24 cellular contexts compared by ENCODE assay signal in genomic region chr9:136510561-136510960, GRCh38. TPM values are rescaled to one million over a fixed set of nuclear protein-coding genes. Genes with fewer than 3 reads are reported as not detected.
A peak's percentile ranks its signal among the peaks of the same experiment; 100 is the strongest.
DNase-seq lines count a peak whose midpoint lies in the region; TF ChIP-seq lines count a peak whose summit lies in the region.
"Had no signal": no experiment of that assay in that cellular context is flagged by ENCODE, and none has a peak within 500 bp of the region (broad histone marks: within the 10 kb centered on the region; RNA-seq: fewer than 3 reads in every experiment).

No MANE protein-coding gene starts in this region.

- DNase-seq in NK-92 (lab: John Stamatoyannopoulos, UW; ENCODE audit: unreplicated experiment) (no peak), posterior vena cava (ENCODE audit: low spot score) (no peak), putamen (ENCODE audit: low spot score) (no peak)
- DNase-seq: activated CD4-positive, alpha-beta T cell treated with anti-CD3 and anti-CD28 coated beads for 4 hours; activated CD8-positive, alpha-beta memory T cell treated with anti-CD3 and anti-CD28 coated beads for 24 hours; activated gamma-delta T cell treated with Interleukin-2 at 50 U/mL for 16 hours; activated naive CD8-positive, alpha-beta T cell treated with anti-CD3 and anti-CD28 coated beads, Interleukin-2, amount 50 U/mL, for 24 hours; body of pancreas; C1 segment of cervical spinal cord; COR-L47; DMS53; foreskin keratinocyte; mammary epithelial cell; MV-4-11; NCI-H146; NCI-H526; ovary; PC-9; SHP77 treated with DMSO at 0.1 percent for 48 hours had no signal

- H3K4me1 ChIP-seq in duodenal mucosa (ENCODE audit: control insufficient read depth in 1 of 2, insufficient read depth in 2 of 2, low read length in 2 of 2) (no peaks in the 10 kb centered on the region), parathyroid adenoma (no peaks in the 10 kb centered on the region)
- H3K4me1 ChIP-seq: body of pancreas, foreskin keratinocyte had no signal

- no peaks in the 10 kb centered on the region for H3K27me3 ChIP-seq in duodenal mucosa (ENCODE audit: control insufficient read depth in 1 of 2, insufficient read depth in 2 of 2, low read length in 2 of 2)
- H3K27me3 ChIP-seq in parathyroid adenoma (ENCODE audit: control insufficient read depth, insufficient read depth, low read length), result no peaks in the 10 kb centered on the region
- H3K27me3 ChIP-seq: body of pancreas, foreskin keratinocyte, ovary had no signal

- H3K79me2 ChIP-seq in parathyroid adenoma, result no peaks in the 10 kb centered on the region

- H3K27ac ChIP-seq in angular gyrus (ENCODE audit: low read depth, low read length), result peak overlapping the region; percentile 90
- peak overlapping the region; percentile 3 for H3K27ac ChIP-seq in duodenal mucosa (ENCODE audit: low read depth, low read length)
- H3K27ac ChIP-seq in parathyroid adenoma, result peak overlapping the region; percentile 7
- peak overlapping the region; percentile 93 for H3K27ac ChIP-seq in temporal lobe (ENCODE audit: low read depth, low read length)
- H3K27ac ChIP-seq: foreskin keratinocyte, ovary, PC-9, VCaP had no signal

- no peak overlapping the region for H3K4me2 ChIP-seq in parathyroid adenoma (ENCODE audit: low read length)
- H3K4me2 ChIP-seq: PC-9 had no signal

- H3K36me3 ChIP-seq in duodenal mucosa (ENCODE audit: control insufficient read depth in 1 of 2, insufficient read depth in 2 of 2, low read length in 2 of 2) (peaks cover 36 to 93% of the 10 kb centered on the region in 2 donors), parathyroid adenoma (ENCODE audit: control insufficient read depth, insufficient read depth, low read length) (no peaks in the 10 kb centered on the region)
- H3K36me3 ChIP-seq: ovary had no signal

- intact Hi-C loops in posterior vena cava (cut with DNase I), result loop anchor here in 1 of 2 donors (5.0 kb wide), 1 partner anchor 353 kb away; no protein-coding TSS in a partner anchor

- H2AFZ ChIP-seq in parathyroid adenoma, result no peak overlapping the region
- H2AFZ ChIP-seq: PC-9 had no signal

- H3K9me3 ChIP-seq in duodenal mucosa (ENCODE audit: control insufficient read depth in 1 of 2, low read length in 2 of 2), result no peaks in the 10 kb centered on the region
- H3K9me3 ChIP-seq in parathyroid adenoma (ENCODE audit: control insufficient read depth, low read length), result no peaks in the 10 kb centered on the region
- H3K9me3 ChIP-seq: body of pancreas, ovary had no signal

- H3K4me3 ChIP-seq in duodenal mucosa (ENCODE audit: low read depth in 1 of 2, low read length in 2 of 2) (no peak overlapping the region), parathyroid adenoma (ENCODE audit: low read depth, low read length) (no peak overlapping the region)
- H3K4me3 ChIP-seq: body of pancreas, ovary, PC-9 had no signal

- TF ChIP-seq CTCF in parathyroid adenoma (IDR thresholded peaks at IDR 0.05), result no peak

- H3K9ac ChIP-seq in duodenal mucosa (ENCODE audit: low read depth in 1 of 2, low read length in 2 of 2) (no peak overlapping the region), parathyroid adenoma (no peak overlapping the region)

RNA-seq across cellular contexts. Expression of gene SEC16A, which starts 27.7 kb away (rescaled TPM):
- 20.7 TPM for total RNA-seq in temporal lobe
- total RNA-seq in posterior vena cava, result 10 to 100 TPM; 42.2 to 47.9 TPM

RNA-seq across cellular contexts. Expression of gene NOTCH1, which starts 35.3 kb away (rescaled TPM):
- total RNA-seq in temporal lobe, result 29.0 TPM
- 10 to 100 TPM; 35.5 to 40.4 TPM for total RNA-seq in posterior vena cava

Comparison
In these comparisons a context has a peak if more than half of its experiments do, and no peak if none do; other contexts are left out.
1. H3K27ac ChIP-seq: peak in every context shown above with its lines; median percentile 93 in temporal lobe; 90 in angular gyrus; 7 in parathyroid adenoma; 3 in duodenal mucosa.